Comparison of ENCODE assay signal across 22 cellular contexts in the genomic region with DNA sequence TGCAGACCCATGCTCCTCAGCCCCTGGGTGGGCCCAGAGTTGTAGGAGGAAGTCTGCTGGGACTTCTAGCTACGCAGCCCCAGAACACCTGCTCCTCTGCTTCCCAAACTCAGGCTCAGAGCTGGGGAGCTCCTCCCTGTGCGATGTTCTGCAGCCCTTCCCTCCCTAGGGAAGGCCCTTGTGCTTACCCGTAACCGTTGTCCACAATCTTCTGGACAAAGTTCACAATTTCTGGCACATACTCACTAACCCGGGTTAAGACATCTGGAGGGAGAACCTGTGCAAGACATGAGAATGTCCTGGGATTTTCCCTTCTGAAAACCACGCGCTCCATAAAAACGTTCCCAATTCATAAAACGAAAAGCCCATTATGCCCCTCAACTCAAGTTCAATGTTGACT.
"Had no signal": no experiment of that assay in that cellular context is flagged by ENCODE, and none has a peak within 500 bp of the region (broad histone marks: within the 10 kb centered on the region; RNA-seq: fewer than 3 reads in every experiment).

No MANE protein-coding gene starts in this region.

- H3K27ac ChIP-seq: ascending aorta, body of pancreas had no signal

- ATAC-seq: activated CD4-positive, CD25-positive, alpha-beta regulatory T cell treated with anti-CD3 and anti-CD28 coated beads, Interleukin-2, amount 50 U/mL, for 24 hours; activated naive CD8-positive, alpha-beta T cell treated with anti-CD3 and anti-CD28 coated beads, Interleukin-2, amount 50 U/mL, for 24 hours; body of pancreas; K562 had no signal

- H3K9me3 ChIP-seq: ascending aorta, body of pancreas had no signal

- DNase-seq: activated CD4-positive, alpha-beta T cell treated with anti-CD3 and anti-CD28 coated beads for 48 hours; activated CD4-positive, alpha-beta T cell treated with anti-CD3 and anti-CD28 coated beads, Interleukin-2, amount 50 U/mL, for 48 hours; activated naive CD4-positive, alpha-beta T cell treated with anti-CD3 and anti-CD28 coated beads, Interleukin-2, amount 50 U/mL, for 16 hours; activated naive CD8-positive, alpha-beta T cell treated with anti-CD3 and anti-CD28 coated beads, Interleukin-2, amount 50 U/mL, for 24 hours; activated T-cell treated with anti-CD3 and anti-CD28 coated beads for 4 hours; activated T-cell treated with anti-CD3 and anti-CD28 coated beads, Interleukin-2, amount 50 U/mL, for 48 hours; amniotic stem cell; body of pancreas; central memory CD4-positive, alpha-beta T cell; Karpas-422; NCI-H1105 treated with DMSO at 0.1 percent for 48 hours; NCI-H1436 treated with DMSO at 0.1 percent for 48 hours; NCI-H187 treated with DMSO at 0.1 percent for 48 hours; NCI-H2081 treated with DMSO at 0.1 percent for 48 hours; NCI-H446; NCI-H524; SIG-M5 had no signal

- H3K4me3 ChIP-seq: ascending aorta, body of pancreas, K562 had no signal

- H3K4me1 ChIP-seq: ascending aorta, body of pancreas had no signal

- H3K27me3 ChIP-seq: ascending aorta, body of pancreas had no signal

- H3K9me3 Mint-ChIP-seq: activated naive CD8-positive, alpha-beta T cell treated with anti-CD3 and anti-CD28 coated beads, Interleukin-2, amount 50 U/mL, for 24 hours; activated T-helper 2 cell treated with anti-CD3 and anti-CD28 coated beads, Interferon-gamma antibody, Interleukin-2, Interleukin-4, amounts not matched to agents 10 μg/mL and 5 μg/mL and 100 μg/mL, durations not matched to agents 14 hours and 24 hours and 36 hours had no signal

- H3K27me3 Mint-ChIP-seq: activated naive CD8-positive, alpha-beta T cell treated with anti-CD3 and anti-CD28 coated beads, Interleukin-2, amount 50 U/mL, for 24 hours had no signal

- H3K27ac Mint-ChIP-seq: activated naive CD8-positive, alpha-beta T cell treated with anti-CD3 and anti-CD28 coated beads, Interleukin-2, amount 50 U/mL, for 24 hours had no signal

- H3K4me3 Mint-ChIP-seq: activated naive CD8-positive, alpha-beta T cell treated with anti-CD3 and anti-CD28 coated beads, Interleukin-2, amount 50 U/mL, for 24 hours had no signal

- FAIRE-seq: K562, RCC 7860 had no signal
